ENCODE assay signal across 8 cellular contexts in the genomic region with DNA sequence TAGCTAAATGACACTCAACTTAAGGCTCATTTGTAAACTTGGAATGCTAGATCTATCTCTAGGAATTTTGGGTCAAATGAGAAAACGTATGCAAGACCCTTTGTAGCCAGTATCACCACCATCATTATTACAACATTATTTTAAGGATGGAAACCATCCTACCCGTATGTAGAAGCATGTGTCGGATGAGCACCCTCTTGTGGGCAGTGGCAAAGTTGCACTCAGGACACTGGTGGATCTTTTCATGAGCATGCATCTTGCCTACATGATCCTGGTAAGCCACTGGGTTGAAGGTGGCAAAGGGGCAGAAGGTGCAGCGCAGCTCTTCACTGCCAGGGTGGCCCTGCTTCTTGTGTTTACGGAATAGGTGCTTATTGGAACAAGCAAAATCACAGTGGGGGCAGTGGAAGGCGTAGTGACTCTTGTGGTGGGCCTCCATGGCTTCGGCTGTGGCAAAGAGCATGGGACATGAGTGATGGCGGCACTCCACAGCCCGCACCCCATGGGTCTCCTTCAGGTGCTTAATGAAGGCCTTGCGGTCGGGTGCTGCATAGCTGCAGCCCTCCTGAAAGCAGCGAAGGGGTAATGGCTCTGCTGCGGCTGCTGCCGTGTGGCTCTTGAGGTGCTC. TPM values are rescaled to one million over a fixed set of nuclear protein-coding genes. Genes with fewer than 3 reads are reported as not detected.
DNase-seq lines count a peak whose midpoint lies in the region; ATAC-seq and TF ChIP-seq lines count a peak whose summit lies in the region.

No MANE protein-coding gene starts in this region.

- H3K36me3 ChIP-seq in lung (ENCODE audit: control insufficient read depth in 2 of 2, insufficient read depth in 2 of 2, low read length in 2 of 2): peaks cover 22 to 63% of the 10 kb centered on the region in 2 donors

- in situ Hi-C loops in GM13977 (cut with MboI; ENCODE audit: low pct_unique_long_range_greater_than_20kb, low sequenced_read_pairs, unreplicated experiment): loop anchor here (10.0 kb wide), 1 partner anchor 244 kb away; no protein-coding TSS in a partner anchor

- H3K4me3 ChIP-seq in lung: no peak overlapping the region

- no peak overlapping the region for H3K27ac ChIP-seq in lung (ENCODE audit: low read depth in 1 of 2, low read length in 1 of 2)

- peak; percentile 89 for TF ChIP-seq CTCF in AG09319 (IDR thresholded peaks at IDR 0.05; ENCODE audit: low read depth, low read length)
- TF ChIP-seq CTCF in GM13977 (IDR thresholded peaks at IDR 0.05; ENCODE audit: extremely low read depth, insufficient read depth, missing control alignments): peak; percentile 89
- peak; percentile 38 for TF ChIP-seq CTCF in lung (IDR thresholded peaks at IDR 0.05; ENCODE audit: control extremely low read depth, extremely low read depth)

- H3K9me3 ChIP-seq in lung (ENCODE audit: control insufficient read depth in 2 of 2, insufficient read depth in 1 of 2, low read length in 1 of 2): no peaks in the 10 kb centered on the region

- H3K4me1 ChIP-seq in lung (ENCODE audit: control insufficient read depth in 2 of 2, insufficient read depth in 2 of 2, low read length in 2 of 2): no peaks in the 10 kb centered on the region

- WGBS in lung, 2 donors: 80% methylated on average over 14 of the region's 14 CpGs

- ATAC-seq in lung (ENCODE audit: insufficient read depth, low FRiP score) (peak; percentile 81), HG02938 (IDR thresholded peaks at IDR 0.05; ENCODE audit: unreplicated experiment) (no peak)

- no peaks in the 10 kb centered on the region for H3K27me3 ChIP-seq in lung (ENCODE audit: control insufficient read depth, insufficient read depth)

- DNase-seq in AG09319 (ENCODE audit: extremely low read depth, low read depth): peak; percentile 28
- peak; percentile 70 for DNase-seq in GM13977 (ENCODE audit: low spot score)
- peak; percentile 45 to 56 for DNase-seq in NCI-H2081 (lab: John Stamatoyannopoulos, UW)
- DNase-seq in activated CD4-positive, alpha-beta T cell treated with anti-CD3 and anti-CD28 coated beads for 1 hour: peak; percentile 26
- DNase-seq in dermis blood vessel endothelial cell: peak; percentile 89
- DNase-seq in lung (ENCODE audit: low spot score): no peak
- DNase-seq in stimulated activated naive CD4-positive, alpha-beta T cell (lab: John Stamatoyannopoulos, UW): peak; percentile 3 to 51 (median 15)

RNA-seq across cellular contexts. Expression of gene ZNF142, which starts 10.8 kb away (rescaled TPM):
- 9.0 and 14.1 TPM in 2 replicates for total RNA-seq in dermis blood vessel endothelial cell
- 10 to 100 TPM; 17.2 to 29.4 TPM for total RNA-seq in lung
- polyA plus RNA-seq in lung: 1 to 10 TPM; 7.2 to 7.7 TPM

RNA-seq across cellular contexts. Expression of gene BCS1L, which starts 10.9 kb away (rescaled TPM):
- total RNA-seq in dermis blood vessel endothelial cell (31.3 and 37.5 TPM in 2 replicates), lung (10 to 100 TPM; 21.4 to 45.2 TPM)
- polyA plus RNA-seq in lung: 10 to 100 TPM; 31.5 to 38.8 TPM

RNA-seq across cellular contexts. Expression of gene RNF25, which starts 23.2 kb away (rescaled TPM):
- 21.1 and 35.7 TPM in 2 replicates for total RNA-seq in dermis blood vessel endothelial cell
- 10 to 100 TPM; 15.5 to 20.0 TPM for total RNA-seq in lung
- polyA plus RNA-seq in lung: 10 to 100 TPM; 20.0 to 34.4 TPM

RNA-seq across cellular contexts. Expression of gene STK36, which starts 23.3 kb away (rescaled TPM):
- total RNA-seq in dermis blood vessel endothelial cell (11.5 and 15.3 TPM in 2 replicates), lung (10 to 100 TPM; 39.7 to 70.6 TPM)
- polyA plus RNA-seq in lung: 10 to 100 TPM; 18.0 to 22.9 TPM

RNA-seq across cellular contexts. Expression of gene PLCD4, which starts 40.9 kb away (rescaled TPM):
- total RNA-seq in dermis blood vessel endothelial cell (1.7 and 4.7 TPM in 2 replicates), lung (1 to 10 TPM; 1.1 to 4.7 TPM)
- polyA plus RNA-seq in lung: under 1 TPM; 0.07 to 0.49 TPM

Comparison
In these comparisons a context has a peak if more than half of its experiments do, and no peak if none do; other contexts are left out.
1. CTCF ChIP-seq: peak in every context shown above with its lines; median percentile 89 in AG09319; 89 in GM13977; 38 in lung.